ENCODE assay signal across 1 cellular context in the genomic region with DNA sequence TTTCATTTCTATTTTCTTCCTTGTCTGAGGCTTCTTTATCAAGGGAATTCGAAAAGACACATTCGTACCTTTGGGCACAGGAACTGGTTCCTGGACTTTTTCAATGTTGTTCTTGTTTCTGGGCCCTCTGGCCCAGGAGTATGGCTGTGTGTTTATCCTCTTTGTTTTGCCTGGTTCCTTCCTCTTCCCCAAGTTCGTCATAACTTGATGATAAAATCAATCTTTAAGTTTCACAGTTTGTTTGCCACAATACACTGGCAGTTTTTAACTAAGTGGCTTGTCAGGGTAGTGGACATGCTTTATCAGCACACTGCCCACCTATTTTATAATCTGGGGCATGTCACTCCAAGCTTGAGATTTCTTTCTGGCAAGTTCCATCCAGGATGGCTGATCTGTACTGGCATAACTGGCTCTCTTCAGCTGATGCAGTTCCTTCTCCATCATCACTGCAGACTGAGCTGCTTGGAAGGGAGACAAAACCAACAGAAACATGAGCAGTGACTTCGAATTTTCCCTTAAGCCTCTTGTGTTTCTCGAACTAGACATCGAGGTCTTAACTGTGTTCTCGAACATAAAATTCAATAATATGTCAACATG.
TF ChIP-seq lines count a peak whose summit lies in the region.

No MANE protein-coding gene starts in this region.

TF ChIP-seq in GM23338, 12 proteins besides CTCF, POLR2A, EP300 and RAD21 (continued from another document):
- no peak for TF ChIP-seq ZNF114 (CRISPR knock-in tag; IDR thresholded peaks at IDR 0.05)
- TF ChIP-seq ZNF331 (CRISPR knock-in tag; IDR thresholded peaks at IDR 0.05; ENCODE audit: low read depth) = no peak
- TF ChIP-seq CREB1 (CRISPR knock-in tag; IDR thresholded peaks at IDR 0.05; ENCODE audit: low read depth) = no peak
- TF ChIP-seq, protein P1, sequence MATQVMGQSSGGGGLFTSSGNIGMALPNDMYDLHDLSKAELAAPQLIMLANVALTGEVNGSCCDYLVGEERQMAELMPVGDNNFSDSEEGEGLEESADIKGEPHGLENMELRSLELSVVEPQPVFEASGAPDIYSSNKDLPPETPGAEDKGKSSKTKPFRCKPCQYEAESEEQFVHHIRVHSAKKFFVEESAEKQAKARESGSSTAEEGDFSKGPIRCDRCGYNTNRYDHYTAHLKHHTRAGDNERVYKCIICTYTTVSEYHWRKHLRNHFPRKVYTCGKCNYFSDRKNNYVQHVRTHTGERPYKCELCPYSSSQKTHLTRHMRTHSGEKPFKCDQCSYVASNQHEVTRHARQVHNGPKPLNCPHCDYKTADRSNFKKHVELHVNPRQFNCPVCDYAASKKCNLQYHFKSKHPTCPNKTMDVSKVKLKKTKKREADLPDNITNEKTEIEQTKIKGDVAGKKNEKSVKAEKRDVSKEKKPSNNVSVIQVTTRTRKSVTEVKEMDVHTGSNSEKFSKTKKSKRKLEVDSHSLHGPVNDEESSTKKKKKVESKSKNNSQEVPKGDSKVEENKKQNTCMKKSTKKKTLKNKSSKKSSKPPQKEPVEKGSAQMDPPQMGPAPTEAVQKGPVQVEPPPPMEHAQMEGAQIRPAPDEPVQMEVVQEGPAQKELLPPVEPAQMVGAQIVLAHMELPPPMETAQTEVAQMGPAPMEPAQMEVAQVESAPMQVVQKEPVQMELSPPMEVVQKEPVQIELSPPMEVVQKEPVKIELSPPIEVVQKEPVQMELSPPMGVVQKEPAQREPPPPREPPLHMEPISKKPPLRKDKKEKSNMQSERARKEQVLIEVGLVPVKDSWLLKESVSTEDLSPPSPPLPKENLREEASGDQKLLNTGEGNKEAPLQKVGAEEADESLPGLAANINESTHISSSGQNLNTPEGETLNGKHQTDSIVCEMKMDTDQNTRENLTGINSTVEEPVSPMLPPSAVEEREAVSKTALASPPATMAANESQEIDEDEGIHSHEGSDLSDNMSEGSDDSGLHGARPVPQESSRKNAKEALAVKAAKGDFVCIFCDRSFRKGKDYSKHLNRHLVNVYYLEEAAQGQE (IDR thresholded peaks at IDR 0.05; ENCODE audit: unreplicated experiment) = no peak
- no peak for TF ChIP-seq STAT1 (IDR thresholded peaks at IDR 0.05; ENCODE audit: unreplicated experiment)
- no peak for TF ChIP-seq NANOG (IDR thresholded peaks at IDR 0.05; ENCODE audit: borderline replicate concordance)
- no peak for TF ChIP-seq EZH2 (IDR thresholded peaks at IDR 0.05; ENCODE audit: low read depth, unreplicated experiment)
- no peak for TF ChIP-seq EZH2phosphoT487 (IDR thresholded peaks at IDR 0.05; ENCODE audit: unreplicated experiment)
- TF ChIP-seq JUNB (IDR thresholded peaks at IDR 0.05; ENCODE audit: unreplicated experiment) = no peak
- TF ChIP-seq, protein P2, sequence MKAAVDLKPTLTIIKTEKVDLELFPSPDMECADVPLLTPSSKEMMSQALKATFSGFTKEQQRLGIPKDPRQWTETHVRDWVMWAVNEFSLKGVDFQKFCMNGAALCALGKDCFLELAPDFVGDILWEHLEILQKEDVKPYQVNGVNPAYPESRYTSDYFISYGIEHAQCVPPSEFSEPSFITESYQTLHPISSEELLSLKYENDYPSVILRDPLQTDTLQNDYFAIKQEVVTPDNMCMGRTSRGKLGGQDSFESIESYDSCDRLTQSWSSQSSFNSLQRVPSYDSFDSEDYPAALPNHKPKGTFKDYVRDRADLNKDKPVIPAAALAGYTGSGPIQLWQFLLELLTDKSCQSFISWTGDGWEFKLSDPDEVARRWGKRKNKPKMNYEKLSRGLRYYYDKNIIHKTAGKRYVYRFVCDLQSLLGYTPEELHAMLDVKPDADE (IDR thresholded peaks at IDR 0.05) = no peak
